Comparison of ENCODE assay signal across 15 cellular contexts in genomic region chr2:235024191-235024611, GRCh38.
DNase-seq lines count a peak whose midpoint lies in the region; ATAC-seq, FAIRE-seq and TF ChIP-seq lines count a peak whose summit lies in the region.
"Had no signal": no experiment of that assay in that cellular context is flagged by ENCODE, and none has a peak within 500 bp of the region (broad histone marks: within the 10 kb centered on the region; RNA-seq: fewer than 3 reads in every experiment).

No MANE protein-coding gene starts in this region.

- TF ChIP-seq CTCF in A549 (IDR thresholded peaks at IDR 0.05) (no peak), MM.1S (IDR thresholded peaks at IDR 0.05; ENCODE audit: low read length) (no peak)

- no peak for TF ChIP-seq RAD21 in A549 (conservative IDR thresholded peaks at IDR 0.05 in 1 of 2, IDR thresholded peaks at IDR 0.05 in 1 of 2)

- CTCF ChIA-PET in A549 (lab: Yijun Ruan, JAX) = interaction anchor here (1.0 to 2.2 kb wide), 3 partner anchors 10 to 473 kb away, joined by 3 to 4 read pairs (median 4); no protein-coding TSS in a partner anchor

- no peak overlapping the region for H3K4me3 ChIP-seq in A549
- no peak overlapping the region for H3K4me3 ChIP-seq in SJCRH30
- no peak overlapping the region for H3K4me3 ChIP-seq in MM.1S (ENCODE audit: low read length)
- H3K4me3 ChIP-seq: lung, tibial artery had no signal

- H3K36me3 ChIP-seq in SJCRH30 = peaks cover 4% of the 10 kb centered on the region
- H3K36me3 ChIP-seq in MM.1S (replicated peaks; ENCODE audit: insufficient read depth, low read length) = no peaks in the 10 kb centered on the region
- H3K36me3 ChIP-seq: tibial artery had no signal

- WGBS in A549 (ENCODE audit: missing lambda C conversion rate) = 65% methylated on average over 7 of the region's 7 CpGs

- H3K9me2 ChIP-seq in MM.1S (replicated peaks; ENCODE audit: insufficient read depth, low read length) = no peaks in the 10 kb centered on the region

- H3K27me3 ChIP-seq in SJCRH30 (no peaks in the 10 kb centered on the region), MM.1S (replicated peaks; ENCODE audit: insufficient read depth, low read length) (no peaks in the 10 kb centered on the region)
- H3K27me3 ChIP-seq: tibial artery had no signal

- H3K27ac ChIP-seq in A549 = peak overlapping the region; percentile 94 to 96
- H3K27ac ChIP-seq in SJCRH30 = no peak overlapping the region
- no peak overlapping the region for H3K27ac ChIP-seq in MM.1S (ENCODE audit: low read length)
- H3K27ac ChIP-seq: tibial artery, WERI-Rb-1 had no signal

- H2AFZ ChIP-seq in MM.1S (ENCODE audit: low read length) = no peak overlapping the region

- TF ChIP-seq POLR2A in A549 (IDR thresholded peaks at IDR 0.05; ENCODE audit: low read length) = no peak

- ATAC-seq in A549 = no peak
- no peak for ATAC-seq in HG03025 (IDR thresholded peaks at IDR 0.05; ENCODE audit: low FRiP score, unreplicated experiment)
- ATAC-seq in HG03439 (IDR thresholded peaks at IDR 0.05; ENCODE audit: unreplicated experiment) = no peak

- no peak overlapping the region for H3K9ac ChIP-seq in MM.1S (ENCODE audit: low read length)

- H3K4me2 ChIP-seq in A549 (peak overlapping the region; percentile 88), MM.1S (ENCODE audit: low read depth, low read length) (no peak overlapping the region)

- no peaks in the 10 kb centered on the region for H3F3A ChIP-seq in MM.1S (ENCODE audit: insufficient read depth, low read length)

- no peaks in the 10 kb centered on the region for H4K20me1 ChIP-seq in MM.1S (ENCODE audit: insufficient read depth, low read length)

- no peak for TF ChIP-seq EP300 in A549 (IDR thresholded peaks at IDR 0.05)

- H3K4me1 ChIP-seq in A549 (peaks cover 86% of the 10 kb centered on the region), SJCRH30 (peaks cover 22% of the 10 kb centered on the region), MM.1S (ENCODE audit: low read length) (no peaks in the 10 kb centered on the region)

- POLR2A ChIA-PET in A549 (lab: Yijun Ruan, JAX) = no interaction called here

- FAIRE-seq in A549 (lab: Jason Lieb, UNC) = no peak

- no peak for DNase-seq in A549 (ENCODE audit: low read depth in 1 of 2, low spot score in 1 of 2)
- peak; percentile 44 for DNase-seq in GM04504 (ENCODE audit: low read depth)
- peak; percentile 31 to 49 for DNase-seq in SJCRH30
- peak; percentile 65 for DNase-seq in hepatic stellate cell (ENCODE audit: low spot score)
- DNase-seq in MM.1S = no peak
- DNase-seq in UCSD-AML1 (lab: John Stamatoyannopoulos, UW; ENCODE audit: unreplicated experiment) = no peak
- DNase-seq: activated naive CD4-positive, alpha-beta T cell treated with anti-CD3 and anti-CD28 coated beads for 36 hours; cerebellar nuclear complex; erythroblast; stimulated activated CD4-positive, alpha-beta T cell treated with anti-CD3 and anti-CD28 coated beads, Interleukin-15, amount 100 ng/mL, for 24 hours; tibial artery; WERI-Rb-1 had no signal

- H3K9me3 ChIP-seq in A549 (no peaks in the 10 kb centered on the region), SJCRH30 (replicated peaks) (no peaks in the 10 kb centered on the region), MM.1S (replicated peaks; ENCODE audit: insufficient read depth, low read length) (no peaks in the 10 kb centered on the region)
- H3K9me3 ChIP-seq: tibial artery had no signal

- no peaks in the 10 kb centered on the region for H3K79me2 ChIP-seq in MM.1S (ENCODE audit: low read length)

TF ChIP-seq in A549, 52 proteins besides CTCF, POLR2A, EP300 and RAD21:
- TF ChIP-seq EHF (CRISPR knock-in tag; IDR thresholded peaks at IDR 0.05) = no peak
- TF ChIP-seq, protein P1, sequence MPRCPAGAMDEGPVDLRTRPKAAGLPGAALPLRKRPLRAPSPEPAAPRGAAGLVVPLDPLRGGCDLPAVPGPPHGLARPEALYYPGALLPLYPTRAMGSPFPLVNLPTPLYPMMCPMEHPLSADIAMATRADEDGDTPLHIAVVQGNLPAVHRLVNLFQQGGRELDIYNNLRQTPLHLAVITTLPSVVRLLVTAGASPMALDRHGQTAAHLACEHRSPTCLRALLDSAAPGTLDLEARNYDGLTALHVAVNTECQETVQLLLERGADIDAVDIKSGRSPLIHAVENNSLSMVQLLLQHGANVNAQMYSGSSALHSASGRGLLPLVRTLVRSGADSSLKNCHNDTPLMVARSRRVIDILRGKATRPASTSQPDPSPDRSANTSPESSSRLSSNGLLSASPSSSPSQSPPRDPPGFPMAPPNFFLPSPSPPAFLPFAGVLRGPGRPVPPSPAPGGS (IDR thresholded peaks at IDR 0.05) = no peak
- TF ChIP-seq REST (IDR thresholded peaks at IDR 0.05) = no peak
- TF ChIP-seq EHMT2 (IDR thresholded peaks at IDR 0.05; ENCODE audit: low read depth) = no peak
- no peak for TF ChIP-seq CBX2 (IDR thresholded peaks at IDR 0.05; ENCODE audit: borderline replicate concordance, low read depth)
- TF ChIP-seq HDAC2 (IDR thresholded peaks at IDR 0.05) = no peak
- TF ChIP-seq JUN (IDR thresholded peaks at IDR 0.05) = no peak
- no peak for TF ChIP-seq HOXB13 (CRISPR knock-in tag; IDR thresholded peaks at IDR 0.05; ENCODE audit: low read depth)
- no peak for TF ChIP-seq ATOH8 (CRISPR knock-in tag; IDR thresholded peaks at IDR 0.05; ENCODE audit: low read depth)
- TF ChIP-seq TP53 (CRISPR knock-in tag; IDR thresholded peaks at IDR 0.05) = no peak
- no peak for TF ChIP-seq JUNB (IDR thresholded peaks at IDR 0.05)
- TF ChIP-seq MAZ (IDR thresholded peaks at IDR 0.05; ENCODE audit: borderline replicate concordance, low read depth, low read length) = no peak
- no peak for TF ChIP-seq MAFK (IDR thresholded peaks at IDR 0.05; ENCODE audit: partially characterized antibody)

Comparison
In these comparisons a context has a peak if more than half of its experiments do, and no peak if none do; other contexts are left out.
1. DNase-seq: peak in GM04504 (single experiment), SJCRH30 (2 of 2) and hepatic stellate cell (single experiment); none in A549 (0 of 2), MM.1S (single experiment) and UCSD-AML1 (single experiment).
2. H3K27ac ChIP-seq: peak in A549 (2 of 2); none in SJCRH30 (single experiment) and MM.1S (single experiment).